In the genomic region with DNA sequence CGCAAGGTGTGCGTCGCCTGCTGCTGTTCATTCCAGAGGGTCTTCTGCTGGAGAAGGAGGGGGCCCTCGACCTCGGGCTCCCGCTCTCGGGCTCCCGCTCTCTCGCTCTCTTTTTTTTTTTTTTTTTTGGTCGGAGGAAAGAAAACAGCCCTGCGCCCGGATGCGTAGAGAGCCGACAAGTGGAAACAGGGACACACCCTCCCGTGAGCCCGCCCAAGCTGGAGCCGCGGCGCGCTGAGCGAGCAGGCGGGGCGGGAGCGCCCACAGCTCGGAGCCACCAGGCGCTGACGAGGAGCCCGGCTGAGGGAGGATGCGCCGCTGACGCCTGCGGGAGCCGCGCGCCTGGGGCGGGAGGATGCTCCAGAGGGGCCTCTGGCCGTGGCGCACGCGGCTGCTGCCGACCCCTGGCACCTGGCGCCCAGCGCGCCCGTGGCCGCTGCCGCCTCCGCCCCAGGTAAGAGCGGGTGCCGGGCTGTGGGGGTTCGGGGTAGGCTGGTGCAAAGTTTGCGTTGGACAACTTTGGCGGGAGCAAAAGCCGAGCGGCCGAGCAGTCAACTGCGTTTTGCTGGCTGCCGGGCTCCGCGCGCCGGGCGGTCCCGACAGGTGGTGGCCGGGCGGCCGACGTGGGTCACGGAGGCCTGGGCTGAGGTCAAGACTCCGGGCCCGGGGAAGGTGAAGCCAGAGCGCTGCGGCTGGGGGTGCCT, we compare ENCODE assay signal across 8 cellular contexts. TPM values are rescaled to one million over a fixed set of nuclear protein-coding genes. Genes with fewer than 3 reads are reported as not detected.
DNase-seq lines count a peak whose midpoint lies in the region; ATAC-seq and TF ChIP-seq lines count a peak whose summit lies in the region.

A gene with protein sequence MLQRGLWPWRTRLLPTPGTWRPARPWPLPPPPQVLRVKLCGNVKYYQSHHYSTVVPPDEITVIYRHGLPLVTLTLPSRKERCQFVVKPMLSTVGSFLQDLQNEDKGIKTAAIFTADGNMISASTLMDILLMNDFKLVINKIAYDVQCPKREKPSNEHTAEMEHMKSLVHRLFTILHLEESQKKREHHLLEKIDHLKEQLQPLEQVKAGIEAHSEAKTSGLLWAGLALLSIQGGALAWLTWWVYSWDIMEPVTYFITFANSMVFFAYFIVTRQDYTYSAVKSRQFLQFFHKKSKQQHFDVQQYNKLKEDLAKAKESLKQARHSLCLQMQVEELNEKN (plus strand): TSS at position 264 of the 704 bp plus-strand sequence. CDS start 92 bp downstream, at position 356.

- peaks cover 0 to 7% of the 10 kb centered on the region in 2 donors for H3K4me1 ChIP-seq in adrenal gland (replicated peaks in 1 of 2)
- H3K4me1 ChIP-seq in psoas muscle: peaks cover 3% of the 10 kb centered on the region
- no peaks in the 10 kb centered on the region for H3K4me1 ChIP-seq in urinary bladder (ENCODE audit: insufficient read depth)

- DNase-seq in NCI-H1092 (lab: John Stamatoyannopoulos, UW) (peak; percentile 62), adrenal gland (peak; percentile 74 to 90 (median 80)), left ventricle myocardium superior (peak; percentile 92), psoas muscle (peak; percentile 89 to 90)

- H3K27me3 ChIP-seq in adrenal gland (no peaks in the 10 kb centered on the region), psoas muscle (ENCODE audit: insufficient read depth in 3 of 3, low read length in 2 of 3) (peaks cover 0 to 19% (median 3%) of the 10 kb centered on the region in 3 donors)

- intact Hi-C loops in T-helper 1 cell treated with Interleukin-12 subunit alpha and Interleukin-12 subunit beta and Interleukin-4 antibody, amounts not matched to agents 30 ng/mL and 1 ng/mL, for 36 hours (cut with micrococcal nuclease): loop anchor here (1.0 to 5.0 kb wide), 7 partner anchors 131 to 1839 kb away; a partner anchor contains a TSS
- intact Hi-C loops in adrenal gland (cut with DNase I) (loop anchor here in 1 of 2 donors (10.0 kb wide), 1 partner anchor 125 kb away; a partner anchor contains a TSS), left ventricle myocardium superior (cut with micrococcal nuclease) (no loop called here), psoas muscle (cut with DNase I) (loop anchor here in 1 of 2 donors (10.0 kb wide), 1 partner anchor 145 kb away; a partner anchor contains a TSS)

- H3K27ac ChIP-seq in adrenal gland: peak within 1 kb of the TSS in 4 of 5 donors; percentile 57 to 81 (median 72)
- H3K27ac ChIP-seq in psoas muscle: peak within 1 kb of the TSS; percentile 74
- peak within 1 kb of the TSS; percentile 71 for H3K27ac ChIP-seq in urinary bladder (ENCODE audit: low read depth)

- TF ChIP-seq CTCF in GM12875 (IDR thresholded peaks at IDR 0.05; ENCODE audit: borderline replicate concordance, insufficient read depth, low read depth, low read length) (no peak), adrenal gland (IDR thresholded peaks at IDR 0.05) (no peak), psoas muscle (IDR thresholded peaks at IDR 0.05) (no peak)

- TF ChIP-seq POLR2A in adrenal gland (IDR thresholded peaks at IDR 0.05): peak; percentile 14 to 41

- no peaks in the 10 kb centered on the region for H3K36me3 ChIP-seq in adrenal gland (replicated peaks in 1 of 2)
- no peaks in the 10 kb centered on the region for H3K36me3 ChIP-seq in psoas muscle (ENCODE audit: insufficient read depth in 1 of 2, low read depth in 1 of 2)
- H3K36me3 ChIP-seq in urinary bladder (ENCODE audit: insufficient read depth): no peaks in the 10 kb centered on the region

- 0 to 1% (median 1%) methylated on average over 19 to 73 of the region's 73 CpGs for WGBS in adrenal gland, 4 donors
- 0 to 1% (median 0%) methylated on average over 61 to 73 of the region's 73 CpGs for WGBS in psoas muscle, 3 donors
- WGBS in urinary bladder: under 1% methylated on average over 73 of the region's 73 CpGs

- H3K4me3 ChIP-seq in GM12875 (ENCODE audit: low read depth, low read length) (peak within 1 kb of the TSS; percentile 69), adrenal gland (peak within 1 kb of the TSS; percentile 5 to 64 (median 36)), psoas muscle (peak within 1 kb of the TSS; percentile 74), urinary bladder (ENCODE audit: low read depth, low read length) (peak within 1 kb of the TSS; percentile 64)

- H3K9me3 ChIP-seq in adrenal gland (replicated peaks in 1 of 3) (no peaks in the 10 kb centered on the region), psoas muscle (peaks cover 3% of the 10 kb centered on the region)

- peak; percentile 89 for ATAC-seq in HG02623 (IDR thresholded peaks at IDR 0.05; ENCODE audit: unreplicated experiment)
- peak; percentile 99 for ATAC-seq in left ventricle myocardium superior
- ATAC-seq in psoas muscle: peak; percentile 83 to 94 (median 90)

RNA-seq across cellular contexts. Expression of the gene that starts here (rescaled TPM):
- total RNA-seq in T-helper 1 cell treated with Interleukin-12 subunit alpha and Interleukin-12 subunit beta and Interleukin-4 antibody, amounts not matched to agents 30 ng/mL and 1 ng/mL, for 36 hours: 82.3 and 83.6 TPM in 2 replicates
- total RNA-seq in adrenal gland: 10 to 100 TPM in 1 of 8 donors, 1 to 10 TPM in 7; 2.6 to 28.5 (median 6.2) TPM
- 1 to 10 TPM; 3.6 to 5.1 (median 4.4) TPM for polyA plus RNA-seq in adrenal gland
- total RNA-seq in left ventricle myocardium superior: 3.5 TPM
- total RNA-seq in psoas muscle: 1 to 10 TPM; 1.4 to 2.8 (median 1.7) TPM
- polyA plus RNA-seq in psoas muscle: 1 to 10 TPM in 1 of 3 donors, under 1 TPM in 2; 0.73 to 1.9 (median 1.00) TPM
- total RNA-seq in urinary bladder: 13.5 TPM
- polyA plus RNA-seq in urinary bladder: 15.2 TPM

Comparison
In these comparisons a context has a peak if more than half of its experiments do, and no peak if none do; other contexts are left out.
1. Peak in every context shown above with its lines: DNase-seq, ATAC-seq, H3K4me3 ChIP-seq and H3K27ac ChIP-seq.